Comparison of ENCODE assay signal across 31 cellular contexts in genomic region chr4:130479020-130479419, GRCh38.
A peak's percentile ranks its signal among the peaks of the same experiment; 100 is the strongest.
DNase-seq lines count a peak whose midpoint lies in the region; ATAC-seq and TF ChIP-seq lines count a peak whose summit lies in the region.
"Had no signal": no experiment of that assay in that cellular context is flagged by ENCODE, and none has a peak within 500 bp of the region (broad histone marks: within the 10 kb centered on the region; RNA-seq: fewer than 3 reads in every experiment).

No MANE protein-coding gene starts in this region.

- H3K4me3 ChIP-seq in epithelial cell of esophagus (ENCODE audit: low read length) = no peak overlapping the region
- H3K4me3 ChIP-seq: A549, ascending aorta, esophagus muscularis mucosa, HAP-1, SJSA1, thoracic aorta had no signal

- H3K4me3 Mint-ChIP-seq in stimulated activated effector memory CD8-positive, alpha-beta T cell treated with anti-CD3 and anti-CD28 coated beads, Interleukin-12 subunit alpha, Interleukin-12 subunit beta, amount 100 ng/mL, for 72 hours = no peak overlapping the region
- H3K4me3 Mint-ChIP-seq: B cell; CD8-positive, alpha-beta T cell; IgD-negative memory B cell; naive B cell had no signal

- POLR2A ChIA-PET in RWPE1 (lab: Yijun Ruan, JAX; ENCODE audit: low non-redundant PET) = no interaction called here

- CTCF ChIA-PET in RWPE1 (lab: Yijun Ruan, JAX) = no interaction called here

- no peak for ATAC-seq in GM18873 (IDR thresholded peaks at IDR 0.05; ENCODE audit: low FRiP score, unreplicated experiment)
- ATAC-seq in stimulated activated effector memory CD8-positive, alpha-beta T cell treated with anti-CD3 and anti-CD28 coated beads, Interleukin-12 subunit alpha, Interleukin-12 subunit beta, amount 100 ng/mL, for 72 hours = no peak
- ATAC-seq: A549; activated naive CD4-positive, alpha-beta T cell treated with anti-CD3 and anti-CD28 coated beads, Interleukin-2, amount 50 U/mL, for 72 hours; CD8-positive, alpha-beta T cell; stimulated activated naive CD8-positive, alpha-beta T cell treated with anti-CD3 and anti-CD28 coated beads, Interleukin-15, Interleukin-2, amounts not matched to agents 100 U/mL and 50 U/mL, for 24 hours had no signal

- H3K27ac Mint-ChIP-seq in stimulated activated effector memory CD8-positive, alpha-beta T cell treated with anti-CD3 and anti-CD28 coated beads, Interleukin-12 subunit alpha, Interleukin-12 subunit beta, amount 100 ng/mL, for 72 hours = no peak overlapping the region
- H3K27ac Mint-ChIP-seq: activated naive CD4-positive, alpha-beta T cell treated with anti-CD3 and anti-CD28 coated beads, Interleukin-2, amount 50 U/mL, for 72 hours; B cell; CD8-positive, alpha-beta T cell; IgD-negative memory B cell; naive B cell had no signal

- no peaks in the 10 kb centered on the region for H3K36me3 Mint-ChIP-seq in stimulated activated effector memory CD8-positive, alpha-beta T cell treated with anti-CD3 and anti-CD28 coated beads, Interleukin-12 subunit alpha, Interleukin-12 subunit beta, amount 100 ng/mL, for 72 hours
- H3K36me3 Mint-ChIP-seq: CD8-positive, alpha-beta T cell; IgD-negative memory B cell; naive B cell had no signal

- peaks cover 27% of the 10 kb centered on the region for H3K9me3 Mint-ChIP-seq in stimulated activated effector memory CD8-positive, alpha-beta T cell treated with anti-CD3 and anti-CD28 coated beads, Interleukin-12 subunit alpha, Interleukin-12 subunit beta, amount 100 ng/mL, for 72 hours

- H3K4me1 Mint-ChIP-seq in stimulated activated effector memory CD8-positive, alpha-beta T cell treated with anti-CD3 and anti-CD28 coated beads, Interleukin-12 subunit alpha, Interleukin-12 subunit beta, amount 100 ng/mL, for 72 hours = no peaks in the 10 kb centered on the region
- H3K4me1 Mint-ChIP-seq: B cell, IgD-negative memory B cell, naive B cell had no signal

- DNase-seq in EL (peak; percentile 21), RWPE1 (ENCODE audit: low spot score) (peak; percentile 20), epithelial cell of esophagus (ENCODE audit: low read depth) (peak; percentile 78), iris pigment epithelial cell (ENCODE audit: low read depth) (peak; percentile 58), COR-L47 (lab: John Stamatoyannopoulos, UW) (no peak), NCI-H526 (lab: John Stamatoyannopoulos, UW) (no peak)
- DNase-seq in stimulated activated effector memory CD8-positive, alpha-beta T cell treated with anti-CD3 and anti-CD28 coated beads, Interleukin-12 subunit alpha, Interleukin-12 subunit beta, amount 100 ng/mL, for 72 hours (ENCODE audit: low spot score in 2 of 2) = no peak
- DNase-seq: activated CD4-positive, alpha-beta T cell treated with anti-CD3 and anti-CD28 coated beads for 48 hours; activated T-cell treated with anti-CD3 and anti-CD28 coated beads for 4 hours; CD8-positive, alpha-beta T cell; DMS 273 treated with DMSO at 0.1 percent for 48 hours; midbrain; naive B cell; NCI-H1048; NCI-H2107; NCI-H446 treated with DMSO at 0.1 percent for 48 hours; NCI-H82; posterior cingulate gyrus; stimulated activated CD4-positive, alpha-beta T cell treated with anti-CD3 and anti-CD28 coated beads, Interleukin-1b, Interleukin-23, amount 100 ng/mL, for 48 hours; stimulated activated naive CD8-positive, alpha-beta T cell treated with anti-CD3 and anti-CD28 coated beads, Interleukin-15, Interleukin-2, amounts not matched to agents 100 U/mL and 50 U/mL, for 24 hours had no signal

- H3K27ac ChIP-seq in RWPE1 = no peak overlapping the region
- H3K27ac ChIP-seq: A549, ascending aorta, esophagus muscularis mucosa, neutrophil, SJSA1, thoracic aorta had no signal

- TF ChIP-seq CTCF in RWPE1 (conservative IDR thresholded peaks at IDR 0.05; ENCODE audit: low read depth) (no peak), epithelial cell of esophagus (IDR thresholded peaks at IDR 0.05; ENCODE audit: insufficient read depth, low read depth, low read length, missing control alignments) (no peak)

Comparison
In these comparisons a context has a peak if more than half of its experiments do, and no peak if none do; other contexts are left out.
1. DNase-seq: peak in EL (single experiment), RWPE1 (single experiment), epithelial cell of esophagus (single experiment) and iris pigment epithelial cell (single experiment); none in COR-L47 (single experiment), stimulated activated effector memory CD8-positive, alpha-beta T cell treated with anti-CD3 and anti-CD28 coated beads, Interleukin-12 subunit alpha, Interleukin-12 subunit beta, amount 100 ng/mL, for 72 hours (0 of 2) and NCI-H526 (0 of 2).